In genomic region chr16:70725912-70726828, GRCh38 we compare ENCODE assay signal across 10 cellular contexts. TPM values are rescaled to one million over a fixed set of nuclear protein-coding genes. Genes with fewer than 3 reads are reported as not detected.
DNase-seq lines count a peak whose midpoint lies in the region; TF ChIP-seq lines count a peak whose summit lies in the region.
"Had no signal": no experiment of that assay in that cellular context is flagged by ENCODE, and none has a peak within 500 bp of the region (broad histone marks: within the 10 kb centered on the region; RNA-seq: fewer than 3 reads in every experiment).

No MANE protein-coding gene starts in this region.

- H3K27ac Mint-ChIP-seq in mesothelial cell of epicardium: peak overlapping the region; percentile 97
- H3K27ac Mint-ChIP-seq in endothelial cell (ENCODE audit: unreplicated experiment): no peak overlapping the region

- H4K20me1 ChIP-seq in fibroblast of lung (ENCODE audit: control insufficient read depth, extremely low read depth, insufficient read depth, low read length) (no peaks in the 10 kb centered on the region), osteoblast (ENCODE audit: insufficient read depth, low read length) (no peaks in the 10 kb centered on the region)

- TF ChIP-seq CTCF in RWPE1 (conservative IDR thresholded peaks at IDR 0.05; ENCODE audit: low read depth): no peak
- no peak for TF ChIP-seq CTCF in fibroblast of lung (conservative IDR thresholded peaks at IDR 0.05 in 1 of 2, IDR thresholded peaks at IDR 0.05 in 1 of 2; ENCODE audit: low read depth in 1 of 2, low read length in 2 of 2)
- no peak for TF ChIP-seq CTCF in mesothelial cell of epicardium (IDR thresholded peaks at IDR 0.05; ENCODE audit: unreplicated experiment)
- TF ChIP-seq CTCF in endothelial cell (IDR thresholded peaks at IDR 0.05; ENCODE audit: unreplicated experiment): no peak
- no peak for TF ChIP-seq CTCF in osteoblast (IDR thresholded peaks at IDR 0.05; ENCODE audit: extremely low read depth, low read depth, low read length)

- H3K79me2 ChIP-seq in fibroblast of lung (ENCODE audit: control insufficient read depth, insufficient read depth, low read length) (no peaks in the 10 kb centered on the region), osteoblast (ENCODE audit: insufficient read depth, low read length) (no peaks in the 10 kb centered on the region)

- H3K9me3 ChIP-seq in fibroblast of lung (ENCODE audit: control insufficient read depth, insufficient read depth, low read depth, low read length) (no peaks in the 10 kb centered on the region), osteoblast (ENCODE audit: low read depth, low read length) (no peaks in the 10 kb centered on the region)

- POLR2A ChIA-PET in RWPE1 (lab: Yijun Ruan, JAX; ENCODE audit: low non-redundant PET): no interaction called here

- CTCF ChIA-PET in RWPE1 (lab: Yijun Ruan, JAX): no interaction called here

- H2AFZ ChIP-seq in fibroblast of lung (ENCODE audit: low read length) (no peak overlapping the region), osteoblast (ENCODE audit: low read length) (no peak overlapping the region)

- H3K4me3 ChIP-seq in fibroblast of lung (replicated peaks in 1 of 4; ENCODE audit: control extremely low read depth in 1 of 4, insufficient read depth in 1 of 4, low read depth in 3 of 4, low read length in 4 of 4): no peak overlapping the region
- no peak overlapping the region for H3K4me3 ChIP-seq in osteoblast (ENCODE audit: insufficient read depth, low read length)

- peaks cover 17% of the 10 kb centered on the region for H3K4me1 ChIP-seq in fibroblast of lung (ENCODE audit: control insufficient read depth, extremely low read depth, insufficient read depth, low read length)
- no peaks in the 10 kb centered on the region for H3K4me1 ChIP-seq in osteoblast (ENCODE audit: insufficient read depth, low read length)

- H3K4me3 Mint-ChIP-seq in mesothelial cell of epicardium (no peak overlapping the region), endothelial cell (ENCODE audit: unreplicated experiment) (no peak overlapping the region)

- H3K27me3 Mint-ChIP-seq in mesothelial cell of epicardium (ENCODE audit: low read depth): no peaks in the 10 kb centered on the region
- H3K27me3 Mint-ChIP-seq in endothelial cell (ENCODE audit: unreplicated experiment): peaks cover 9% of the 10 kb centered on the region

- H3K27me3 ChIP-seq in fibroblast of lung (ENCODE audit: control insufficient read depth, insufficient read depth, low read length) (no peaks in the 10 kb centered on the region), osteoblast (ENCODE audit: insufficient read depth, low read length) (no peaks in the 10 kb centered on the region)

- peak overlapping the region; percentile 4 for H3K9ac ChIP-seq in fibroblast of lung (ENCODE audit: insufficient read depth, low read length)

- H3K36me3 Mint-ChIP-seq in mesothelial cell of epicardium (peaks cover 11% of the 10 kb centered on the region), endothelial cell (ENCODE audit: low read depth, unreplicated experiment) (peaks cover 28% of the 10 kb centered on the region)

- no peaks in the 10 kb centered on the region for H3K9me3 Mint-ChIP-seq in mesothelial cell of epicardium
- no peaks in the 10 kb centered on the region for H3K9me3 Mint-ChIP-seq in endothelial cell (ENCODE audit: unreplicated experiment)

- H3K4me1 Mint-ChIP-seq in mesothelial cell of epicardium (peaks cover 44% of the 10 kb centered on the region), endothelial cell (ENCODE audit: unreplicated experiment) (peaks cover 26% of the 10 kb centered on the region)

- peak overlapping the region; percentile 22 for H3K27ac ChIP-seq in RWPE1
- peak overlapping the region; percentile 41 for H3K27ac ChIP-seq in fibroblast of lung (ENCODE audit: insufficient read depth, low read length)
- H3K27ac ChIP-seq in osteoblast (ENCODE audit: low read depth, low read length): no peak overlapping the region

- peaks cover 5% of the 10 kb centered on the region for H3K36me3 ChIP-seq in fibroblast of lung (ENCODE audit: control insufficient read depth, insufficient read depth, low read length)
- H3K36me3 ChIP-seq in osteoblast (ENCODE audit: insufficient read depth, low read length): peaks cover 8% of the 10 kb centered on the region

- DNase-seq in RWPE1 (ENCODE audit: low spot score) (no peak), fibroblast of lung (ENCODE audit: low read depth in 2 of 2) (peak in 1 of 2 donors; percentile 79), mesothelial cell of epicardium (ENCODE audit: low spot score in 2 of 2, unreplicated experiment in 2 of 2) (no peak), superior temporal gyrus (ENCODE audit: extremely low spot score) (peak; percentile 93), endothelial cell (ENCODE audit: low spot score) (no peak), osteoblast (ENCODE audit: insufficient read length, low spot score, missing footprints) (no peak), GM19238 (ENCODE audit: insufficient read length, low spot score) (no peak), SKM-1 (lab: John Stamatoyannopoulos, UW; ENCODE audit: unreplicated experiment) (no peak)
- DNase-seq: DMS53, NCI-H526 had no signal

- H3K4me2 ChIP-seq in fibroblast of lung (ENCODE audit: extremely low read depth, insufficient read depth, low read length) (no peak overlapping the region), osteoblast (ENCODE audit: insufficient read depth, low read length) (no peak overlapping the region)

RNA-seq across cellular contexts. Expression of gene MTSS2, which starts 40.3 kb away (rescaled TPM):
- total RNA-seq in fibroblast of lung (81.7 and 126 TPM in 2 replicates), mesothelial cell of epicardium (100 to 104 TPM (median 102 TPM) in 3 replicates), endothelial cell (ENCODE audit: unreplicated experiment) (82.6 TPM), osteoblast (54.2 and 56.5 TPM in 2 replicates)
- 90.4 and 131 TPM in 2 replicates for polyA plus RNA-seq in fibroblast of lung
- 128 and 258 TPM in 2 replicates for polyA plus RNA-seq in fibroblast of lung (2012)
- 86.5 and 259 TPM in 2 replicates for polyA minus RNA-seq in fibroblast of lung (ENCODE audit: low replicate concordance)
